ENCODE assay signal across 15 cellular contexts in genomic region chr18:21634588-21635199, GRCh38.
"Had no signal": no experiment of that assay in that cellular context is flagged by ENCODE, and none has a peak within 500 bp of the region (broad histone marks: within the 10 kb centered on the region; RNA-seq: fewer than 3 reads in every experiment).

No MANE protein-coding gene starts in this region.

- H3K9me3 Mint-ChIP-seq: activated naive CD4-positive, alpha-beta T cell treated with anti-CD3 and anti-CD28 coated beads, Interleukin-2, amount 10 ng/mL, durations not matched to agents 7 days and 5 days; activated T-helper 17 cell treated with anti-CD3 and anti-CD28 coated beads, Interleukin-2, amount 50 U/mL, for 72 hours; endodermal cell; nephron had no signal

- H3K27ac ChIP-seq: ascending aorta, breast epithelium, gastroesophageal sphincter, left ventricle myocardium inferior, psoas muscle, SJCRH30, VCaP had no signal

- H3K27ac Mint-ChIP-seq: activated naive CD4-positive, alpha-beta T cell treated with anti-CD3 and anti-CD28 coated beads, Interleukin-2, amount 10 ng/mL, durations not matched to agents 7 days and 5 days; activated T-helper 17 cell treated with anti-CD3 and anti-CD28 coated beads, Interleukin-2, amount 50 U/mL, for 72 hours; endodermal cell; nephron had no signal

- H3K9me3 ChIP-seq: ascending aorta, breast epithelium, gastroesophageal sphincter, left ventricle myocardium inferior, psoas muscle, SJCRH30 had no signal

- DNase-seq: activated CD4-positive, alpha-beta T cell treated with anti-CD3 and anti-CD28 coated beads for 4 hours; activated naive CD4-positive, alpha-beta T cell treated with anti-CD3 and anti-CD28 coated beads, Interleukin-2, amount 10 ng/mL, durations not matched to agents 7 days and 5 days; endodermal cell; left ventricle myocardium inferior; mesenchymal stem cell; psoas muscle; SJCRH30; stimulated activated CD4-positive, alpha-beta T cell treated with anti-CD3 and anti-CD28 coated beads, Interleukin-12 subunit alpha, Interleukin-12 subunit beta, amount 100 ng/mL, for 4 hours; stimulated activated CD4-positive, alpha-beta T cell treated with anti-CD3 and anti-CD28 coated beads, Interleukin-2, amount 100 ng/mL, for 24 hours had no signal

- H3K4me3 Mint-ChIP-seq: activated naive CD4-positive, alpha-beta T cell treated with anti-CD3 and anti-CD28 coated beads, Interleukin-2, amount 10 ng/mL, durations not matched to agents 7 days and 5 days; activated T-helper 17 cell treated with anti-CD3 and anti-CD28 coated beads, Interleukin-2, amount 50 U/mL, for 72 hours; endodermal cell; nephron had no signal

- ATAC-seq: activated T-helper 17 cell treated with anti-CD3 and anti-CD28 coated beads, Interleukin-2, amount 50 U/mL, for 72 hours; gastroesophageal sphincter; psoas muscle had no signal

- H3K4me3 ChIP-seq: ascending aorta, breast epithelium, gastroesophageal sphincter, left ventricle myocardium inferior, psoas muscle, SJCRH30 had no signal

- H3K4me1 ChIP-seq: ascending aorta, breast epithelium, gastroesophageal sphincter, left ventricle myocardium inferior, psoas muscle, SJCRH30 had no signal

- H3K4me1 Mint-ChIP-seq: activated naive CD4-positive, alpha-beta T cell treated with anti-CD3 and anti-CD28 coated beads, Interleukin-2, amount 10 ng/mL, durations not matched to agents 7 days and 5 days; activated T-helper 17 cell treated with anti-CD3 and anti-CD28 coated beads, Interleukin-2, amount 50 U/mL, for 72 hours; endodermal cell; nephron had no signal

- H3K27me3 ChIP-seq: ascending aorta, breast epithelium, gastroesophageal sphincter, SJCRH30 had no signal

- H3K27me3 Mint-ChIP-seq: activated naive CD4-positive, alpha-beta T cell treated with anti-CD3 and anti-CD28 coated beads, Interleukin-2, amount 10 ng/mL, durations not matched to agents 7 days and 5 days; activated T-helper 17 cell treated with anti-CD3 and anti-CD28 coated beads, Interleukin-2, amount 50 U/mL, for 72 hours had no signal

- H3K36me3 ChIP-seq: breast epithelium had no signal
